14 cellular contexts compared by ENCODE assay signal in the genomic region with DNA sequence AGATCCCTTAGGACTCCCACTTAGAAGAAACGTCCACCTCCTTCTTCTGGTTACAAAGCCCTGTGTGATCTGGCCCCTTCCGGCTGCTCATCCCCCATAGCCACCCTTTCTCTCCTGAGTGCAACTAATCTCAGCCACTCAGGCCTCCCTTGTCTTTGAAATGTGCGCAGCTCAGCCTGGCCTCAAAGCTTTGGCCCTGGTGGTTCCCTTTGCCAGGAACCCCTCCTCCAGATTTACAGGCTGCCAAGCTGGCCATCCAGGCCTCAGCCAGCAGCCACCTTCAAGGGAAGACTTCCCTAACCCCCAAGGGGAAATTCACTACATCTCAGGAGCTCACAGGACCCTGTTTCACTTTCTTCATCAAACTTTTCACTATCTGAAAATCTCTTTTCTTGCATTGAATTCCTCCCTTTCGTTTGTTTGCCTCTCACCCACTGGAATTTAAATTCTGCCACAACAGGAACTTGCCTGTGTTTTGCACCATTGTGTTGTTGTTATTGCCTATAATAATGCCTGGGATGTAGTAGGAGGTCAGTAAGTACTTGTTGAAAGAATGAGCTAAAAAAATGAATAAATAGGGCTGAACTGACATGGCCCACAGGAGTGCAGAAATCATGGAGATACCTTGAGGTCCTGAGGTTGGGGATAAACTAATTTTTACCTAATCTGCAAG.
DNase-seq lines count a peak whose midpoint lies in the region; ATAC-seq, FAIRE-seq and TF ChIP-seq lines count a peak whose summit lies in the region.
"Had no signal": no experiment of that assay in that cellular context is flagged by ENCODE, and none has a peak within 500 bp of the region (broad histone marks: within the 10 kb centered on the region; RNA-seq: fewer than 3 reads in every experiment).

No MANE protein-coding gene starts in this region.

- H2BK15ac ChIP-seq in H1 (ENCODE audit: low read length), result no peak overlapping the region

- no peak overlapping the region for H3K23ac ChIP-seq in H1 (ENCODE audit: insufficient read length)

- no peaks in the 10 kb centered on the region for H3K79me1 ChIP-seq in H1 (ENCODE audit: low read depth, low read length)

- no peak for DNase-seq in left ventricle myocardium inferior
- no peak for DNase-seq in cardiac septum (ENCODE audit: low spot score)
- no peak for DNase-seq in H1 (ENCODE audit: low read depth in 1 of 2, low spot score in 2 of 2)
- DNase-seq in neural progenitor cell (ENCODE audit: low spot score), result peak; percentile 9
- DNase-seq in activated gamma-delta T cell treated with Interleukin-2 at 50 U/mL for 16 hours, result no peak
- no peak for DNase-seq in activated CD8-positive, alpha-beta T cell treated with anti-CD3 and anti-CD28 coated beads, Interleukin-2, amount 10 ng/mL, durations not matched to agents 7 days and 5 days
- no peak for DNase-seq in cerebellum (ENCODE audit: low spot score)
- DNase-seq in NCI-H2171 treated with DMSO at 0.1 percent for 48 hours (lab: John Stamatoyannopoulos, UW), result no peak
- DNase-seq: activated CD4-positive, alpha-beta memory T cell treated with anti-CD3 and anti-CD28 coated beads for 36 hours; Caco-2; effector CD4-positive, alpha-beta T cell; GOT3; stimulated activated naive B cell treated with anti-CD40 and anti-IgM and Interleukin-4, amounts not matched to agents 10 μg/mL and 1 μg/mL and 100 μg/mL, for 72 hours had no signal

- H3K27ac Mint-ChIP-seq in neural progenitor cell, result peak overlapping the region; percentile 97
- no peak overlapping the region for H3K27ac Mint-ChIP-seq in activated CD8-positive, alpha-beta T cell treated with anti-CD3 and anti-CD28 coated beads, Interleukin-2, amount 10 ng/mL, durations not matched to agents 7 days and 5 days
- H3K27ac Mint-ChIP-seq: activated CD4-positive, alpha-beta memory T cell treated with anti-CD3 and anti-CD28 coated beads for 36 hours; stimulated activated naive B cell treated with anti-CD40 and anti-IgM and Interleukin-4, amounts not matched to agents 10 μg/mL and 1 μg/mL and 100 μg/mL, for 72 hours had no signal

- H3K9ac ChIP-seq in H1 (replicated peaks in 1 of 4; ENCODE audit: extremely low read depth in 1 of 4, low read depth in 3 of 4, low read length in 3 of 4) (no peak overlapping the region), neural progenitor cell (no peak overlapping the region)

- FAIRE-seq in H1 (lab: Jason Lieb, UNC), result no peak

- H3K27me3 ChIP-seq in left ventricle myocardium inferior (ENCODE audit: low read depth) (no peaks in the 10 kb centered on the region), H1 (replicated peaks in 1 of 4; ENCODE audit: control insufficient read depth in 3 of 4, extremely low read depth in 1 of 4, insufficient read depth in 3 of 4, low read length in 3 of 4) (no peaks in the 10 kb centered on the region), neural progenitor cell (no peaks in the 10 kb centered on the region)
- H3K27me3 ChIP-seq: gastroesophageal sphincter had no signal

- no peaks in the 10 kb centered on the region for H3K36me3 Mint-ChIP-seq in neural progenitor cell
- H3K36me3 Mint-ChIP-seq in activated CD8-positive, alpha-beta T cell treated with anti-CD3 and anti-CD28 coated beads, Interleukin-2, amount 10 ng/mL, durations not matched to agents 7 days and 5 days (ENCODE audit: low read depth), result no peaks in the 10 kb centered on the region
- H3K36me3 Mint-ChIP-seq: activated CD4-positive, alpha-beta memory T cell treated with anti-CD3 and anti-CD28 coated beads for 36 hours; stimulated activated naive B cell treated with anti-CD40 and anti-IgM and Interleukin-4, amounts not matched to agents 10 μg/mL and 1 μg/mL and 100 μg/mL, for 72 hours had no signal

- WGBS in H1 (ENCODE audit: extremely low coverage in 1 of 2, insufficient coverage in 1 of 2, insufficient read length in 1 of 2, insufficient replicate concordance in 2 of 2, low coverage in 1 of 2, low lambda C conversion rate in 2 of 2, missing lambda C conversion rate in 1 of 2), 2 experiments, result 89% methylated on average over 4 of the region's 4 CpGs; no CpG with 5 or more reads in 1 of the 2 experiments

- H3K4me1 ChIP-seq in left ventricle myocardium inferior (peaks cover 45% of the 10 kb centered on the region), H1 (replicated peaks in 1 of 4; ENCODE audit: control insufficient read depth in 3 of 4, insufficient read depth in 4 of 4, low read length in 3 of 4) (peaks cover 0 to 3% (median under 1%) of the 10 kb centered on the region in 4 experiments; a peak in 2 of 7 replicates), neural progenitor cell (peaks cover 12% of the 10 kb centered on the region)
- H3K4me1 ChIP-seq: Caco-2 had no signal

- TF ChIP-seq CTCF in left ventricle myocardium inferior (IDR thresholded peaks at IDR 0.05; ENCODE audit: borderline replicate concordance) (no peak), H1 (IDR thresholded peaks at IDR 0.05; ENCODE audit: control extremely low read depth in 1 of 3, insufficient read depth in 1 of 3, low read depth in 1 of 3, low read length in 3 of 3) (no peak), neural progenitor cell (IDR thresholded peaks at IDR 0.05) (no peak)

- H4K20me1 ChIP-seq in H1 (replicated peaks in 1 of 2; ENCODE audit: control insufficient read depth in 1 of 2, insufficient read depth in 2 of 2, low read length in 2 of 2), result no peaks in the 10 kb centered on the region
- no peaks in the 10 kb centered on the region for H4K20me1 ChIP-seq in neural progenitor cell (ENCODE audit: low read depth)

- H3K79me2 ChIP-seq in H1 (ENCODE audit: control insufficient read depth in 1 of 2, insufficient read depth in 2 of 2, low read length in 2 of 2), result no peaks in the 10 kb centered on the region
- no peaks in the 10 kb centered on the region for H3K79me2 ChIP-seq in neural progenitor cell (ENCODE audit: low read depth)

- no peak overlapping the region for H4K8ac ChIP-seq in H1 (ENCODE audit: extremely low read depth, insufficient read depth, low read length)

- H3K4me2 ChIP-seq in H1 (ENCODE audit: insufficient read depth in 1 of 2, low read depth in 2 of 2, low read length in 2 of 2) (no peak overlapping the region), neural progenitor cell (no peak overlapping the region)

- intact Hi-C loops in left ventricle myocardium inferior (cut with micrococcal nuclease), result no loop called here
- intact Hi-C loops in cardiac septum (cut with DNase I), result no loop called here

- peaks cover 13% of the 10 kb centered on the region for H3K9me3 ChIP-seq in left ventricle myocardium inferior (replicated peaks)
- peaks cover 3 to 7% of the 10 kb centered on the region in 2 experiments; a peak in 1 of 4 replicates for H3K9me3 ChIP-seq in H1 (ENCODE audit: insufficient read depth in 2 of 2, low read depth in 1 of 2, low read length in 1 of 2)
- H3K9me3 ChIP-seq in neural progenitor cell (ENCODE audit: low read depth), result no peaks in the 10 kb centered on the region

- H3F3A ChIP-seq in neural progenitor cell (ENCODE audit: low read depth), result no peaks in the 10 kb centered on the region

- H2BK120ac ChIP-seq in H1 (replicated peaks; ENCODE audit: low read depth, low read length), result no peak overlapping the region

- TF ChIP-seq POLR2A in H1 (IDR thresholded peaks at IDR 0.05; ENCODE audit: control extremely low read depth in 1 of 2, low read depth in 2 of 2, low read length in 2 of 2), result no peak

- peak overlapping the region; percentile 9; the same call in 1 of the 2 replicates for H3K18ac ChIP-seq in H1 (ENCODE audit: extremely low read depth, low read length)

- H2AK5ac ChIP-seq in H1 (ENCODE audit: low read depth, low read length), result no peak overlapping the region

- CTCF ChIA-PET in H1 (lab: Charles Lee; ENCODE audit: partially characterized antibody), result interaction anchor here (0.9 to 1.3 kb wide), 3 partner anchors 11 to 99 kb away, joined by 3 to 4 read pairs (median 3); no protein-coding TSS in a partner anchor
- CTCF ChIA-PET in activated CD8-positive, alpha-beta T cell treated with anti-CD3 and anti-CD28 coated beads, Interleukin-2, amount 10 ng/mL, durations not matched to agents 7 days and 5 days (lab: Charles Lee), result no interaction called here

- H3K4ac ChIP-seq in H1 (replicated peaks; ENCODE audit: insufficient read length, low read depth, low read length), result no peak overlapping the region

- H3K9me3 Mint-ChIP-seq in neural progenitor cell, result peaks cover 13% of the 10 kb centered on the region
- H3K9me3 Mint-ChIP-seq in activated CD8-positive, alpha-beta T cell treated with anti-CD3 and anti-CD28 coated beads, Interleukin-2, amount 10 ng/mL, durations not matched to agents 7 days and 5 days (ENCODE audit: insufficient read depth), result no peaks in the 10 kb centered on the region

- no peak overlapping the region for H3K56ac ChIP-seq in H1 (replicated peaks; ENCODE audit: insufficient read length, low read depth, low read length)

- no peak overlapping the region for H4K91ac ChIP-seq in H1 (replicated peaks; ENCODE audit: insufficient read length, low read length)

- H3K27me3 Mint-ChIP-seq in neural progenitor cell (ENCODE audit: insufficient read depth, low read depth), result peaks cover 8% of the 10 kb centered on the region
- H3K27me3 Mint-ChIP-seq in activated CD8-positive, alpha-beta T cell treated with anti-CD3 and anti-CD28 coated beads, Interleukin-2, amount 10 ng/mL, durations not matched to agents 7 days and 5 days (ENCODE audit: low read depth), result no peaks in the 10 kb centered on the region

- no peak for TF ChIP-seq RAD21 in H1 (IDR thresholded peaks at IDR 0.05 in 1 of 2, conservative IDR thresholded peaks at IDR 0.05 in 1 of 2; ENCODE audit: low read depth in 2 of 2, low read length in 2 of 2)

- no peak overlapping the region for H2BK5ac ChIP-seq in H1 (ENCODE audit: low read depth, low read length)

- ATAC-seq in activated CD8-positive, alpha-beta T cell treated with anti-CD3 and anti-CD28 coated beads, Interleukin-2, amount 10 ng/mL, durations not matched to agents 7 days and 5 days, result no peak
- ATAC-seq: gastroesophageal sphincter; stimulated activated naive B cell treated with anti-CD40 and anti-IgM and Interleukin-4, amounts not matched to agents 10 μg/mL and 1 μg/mL and 100 μg/mL, for 72 hours had no signal

- H2BK20ac ChIP-seq in H1 (ENCODE audit: low read length), result no peak overlapping the region

- H3K4me3 ChIP-seq in left ventricle myocardium inferior, result no peak overlapping the region
- H3K4me3 ChIP-seq in H1 (ENCODE audit: extremely low read depth in 1 of 4, insufficient read depth in 2 of 4, low read depth in 3 of 4, low read length in 4 of 4), result no peak overlapping the region
- no peak overlapping the region for H3K4me3 ChIP-seq in neural progenitor cell
- H3K4me3 ChIP-seq: gastroesophageal sphincter had no signal

- H4K5ac ChIP-seq in H1 (ENCODE audit: insufficient read length, low read depth, low read length), result no peak overlapping the region

- H3K27ac ChIP-seq in left ventricle myocardium inferior (replicated peaks), result peak overlapping the region; percentile 59
- H3K27ac ChIP-seq in H1 (ENCODE audit: low read depth, low read length), result no peak overlapping the region
- no peak overlapping the region for H3K27ac ChIP-seq in neural progenitor cell

- H3K4me1 Mint-ChIP-seq in neural progenitor cell, result peaks cover 48% of the 10 kb centered on the region
- no peaks in the 10 kb centered on the region for H3K4me1 Mint-ChIP-seq in activated CD8-positive, alpha-beta T cell treated with anti-CD3 and anti-CD28 coated beads, Interleukin-2, amount 10 ng/mL, durations not matched to agents 7 days and 5 days (ENCODE audit: low read depth)
- H3K4me1 Mint-ChIP-seq: stimulated activated naive B cell treated with anti-CD40 and anti-IgM and Interleukin-4, amounts not matched to agents 10 μg/mL and 1 μg/mL and 100 μg/mL, for 72 hours had no signal

- H3K36me3 ChIP-seq in left ventricle myocardium inferior (no peaks in the 10 kb centered on the region), H1 (ENCODE audit: control insufficient read depth in 2 of 4, insufficient read depth in 4 of 4, low read length in 3 of 4) (no peaks in the 10 kb centered on the region), neural progenitor cell (no peaks in the 10 kb centered on the region)
- H3K36me3 ChIP-seq: gastroesophageal sphincter had no signal

- no peak overlapping the region for H3K14ac ChIP-seq in H1 (ENCODE audit: insufficient read length)

- no peak overlapping the region for H3K4me3 Mint-ChIP-seq in neural progenitor cell
- H3K4me3 Mint-ChIP-seq in activated CD8-positive, alpha-beta T cell treated with anti-CD3 and anti-CD28 coated beads, Interleukin-2, amount 10 ng/mL, durations not matched to agents 7 days and 5 days, result no peak overlapping the region
- H3K4me3 Mint-ChIP-seq: activated CD4-positive, alpha-beta memory T cell treated with anti-CD3 and anti-CD28 coated beads for 36 hours; stimulated activated naive B cell treated with anti-CD40 and anti-IgM and Interleukin-4, amounts not matched to agents 10 μg/mL and 1 μg/mL and 100 μg/mL, for 72 hours had no signal

- no peak overlapping the region for H2AFZ ChIP-seq in H1 (ENCODE audit: low read length)
- peak overlapping the region; percentile 30 for H2AFZ ChIP-seq in neural progenitor cell (replicated peaks)

- no peak overlapping the region for H2BK12ac ChIP-seq in H1 (ENCODE audit: low read depth, low read length)

- no peaks in the 10 kb centered on the region; the same call in 1 of the 2 replicates for H3K23me2 ChIP-seq in H1 (ENCODE audit: low read depth, low read length)

- POLR2A ChIA-PET in H1 (lab: Charles Lee; ENCODE audit: partially characterized antibody), result no interaction called here
- POLR2A ChIA-PET in activated CD8-positive, alpha-beta T cell treated with anti-CD3 and anti-CD28 coated beads, Interleukin-2, amount 10 ng/mL, durations not matched to agents 7 days and 5 days (lab: Charles Lee), result no interaction called here

- no peak for TF ChIP-seq EP300 in H1 (IDR thresholded peaks at IDR 0.05; ENCODE audit: borderline replicate concordance in 1 of 2, low read depth in 2 of 2, low read length in 2 of 2)
